In the genomic region with DNA sequence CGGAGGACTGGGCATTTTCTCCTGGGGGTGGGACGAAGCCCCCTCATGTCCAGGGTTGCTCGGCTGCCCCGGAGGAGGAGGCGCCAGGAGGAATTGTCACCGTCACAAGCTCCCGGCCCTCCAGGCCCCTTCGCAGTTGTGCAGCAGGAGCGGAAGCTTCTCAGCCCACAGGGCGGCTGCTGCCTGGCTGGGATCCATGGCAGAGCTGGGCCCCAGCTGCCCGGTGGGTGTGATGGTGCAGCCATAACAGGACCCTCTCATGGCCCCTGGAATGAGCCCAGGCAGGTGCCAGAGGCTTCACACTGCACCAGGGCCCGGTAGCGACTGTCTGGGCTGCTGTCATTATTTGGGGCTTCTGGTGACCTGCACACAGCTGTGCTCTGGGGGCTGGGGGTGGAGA, we compare ENCODE assay signal across 34 cellular contexts. TPM values are rescaled to one million over a fixed set of nuclear protein-coding genes. Genes with fewer than 3 reads are reported as not detected.
"Had no signal": no experiment of that assay in that cellular context is flagged by ENCODE, and none has a peak within 500 bp of the region (broad histone marks: within the 10 kb centered on the region; RNA-seq: fewer than 3 reads in every experiment).

No MANE protein-coding gene starts in this region.

- H3K4me3 ChIP-seq: ascending aorta, Peyer's patch had no signal

- H3K4me2 ChIP-seq: KMS-11 had no signal

- H3K27ac ChIP-seq: ascending aorta, KMS-11, Peyer's patch, WERI-Rb-1 had no signal

- H3K27me3 ChIP-seq: ascending aorta, Peyer's patch had no signal

- H3K36me3 ChIP-seq: ascending aorta, Peyer's patch, WERI-Rb-1 had no signal

- H3K4me1 ChIP-seq: ascending aorta, Peyer's patch had no signal

- DNase-seq: activated CD4-positive, alpha-beta memory T cell treated with anti-CD3 and anti-CD28 coated beads, Interleukin-2, amount 10 ng/mL, durations not matched to agents 7 days and 5 days; activated CD4-positive, alpha-beta T cell treated with anti-CD3 and anti-CD28 coated beads for 1 hour; activated CD4-positive, alpha-beta T cell treated with anti-CD3 and anti-CD28 coated beads for 48 hours; activated CD4-positive, CD25-positive, alpha-beta regulatory T cell; activated CD8-positive, alpha-beta memory T cell treated with anti-CD3 and anti-CD28 coated beads for 24 hours; activated CD8-positive, alpha-beta memory T cell treated with anti-CD3 and anti-CD28 coated beads, Interleukin-2, amount 10 ng/mL, durations not matched to agents 7 days and 5 days; activated CD8-positive, alpha-beta memory T cell treated with anti-CD3 and anti-CD28 coated beads, Interleukin-2, amount 50 U/mL, for 48 hours; activated effector memory CD4-positive, alpha-beta T cell treated with Interleukin-2 at 50 U/mL for 16 hours; activated naive CD4-positive, alpha-beta T cell treated with anti-CD3 and anti-CD28 coated beads, Interleukin-2, amount 10 ng/mL, durations not matched to agents 7 days and 5 days; activated naive CD8-positive, alpha-beta T cell treated with anti-CD3 and anti-CD28 coated beads for 36 hours; activated T-cell treated with anti-CD3 and anti-CD28 coated beads, Interleukin-2, amount 50 U/mL, for 48 hours; amniotic stem cell; MM.1S; MV-4-11; NCI-H1092; NCI-H1436 treated with DMSO at 0.1 percent for 48 hours; NCI-H1694 treated with DMSO at 0.1 percent for 48 hours; NCI-H2029; NCI-H345; NCI-H524 treated with DMSO at 0.1 percent for 48 hours; Peyer's patch; RPMI8226; SIG-M5; SW 1271; T1000; WERI-Rb-1 had no signal

- H3K9me3 ChIP-seq: ascending aorta, Peyer's patch had no signal

- ATAC-seq: activated CD8-positive, alpha-beta memory T cell treated with anti-CD3 and anti-CD28 coated beads, Interleukin-2, amount 10 ng/mL, durations not matched to agents 7 days and 5 days; SK-N-SH treated with all-trans-retinoic acid at 6 μM for 48 hours had no signal

- H3K4me3 Mint-ChIP-seq: activated CD4-positive, alpha-beta memory T cell treated with anti-CD3 and anti-CD28 coated beads, Interleukin-2, amount 10 ng/mL, durations not matched to agents 7 days and 5 days; activated CD8-positive, alpha-beta memory T cell treated with anti-CD3 and anti-CD28 coated beads, Interleukin-2, amount 10 ng/mL, durations not matched to agents 7 days and 5 days; activated naive CD4-positive, alpha-beta T cell treated with anti-CD3 and anti-CD28 coated beads, Interleukin-2, amount 10 ng/mL, durations not matched to agents 7 days and 5 days; activated naive CD8-positive, alpha-beta T cell treated with anti-CD3 and anti-CD28 coated beads for 36 hours had no signal

- H3K27ac Mint-ChIP-seq: activated CD4-positive, alpha-beta memory T cell treated with anti-CD3 and anti-CD28 coated beads, Interleukin-2, amount 10 ng/mL, durations not matched to agents 7 days and 5 days; activated CD8-positive, alpha-beta memory T cell treated with anti-CD3 and anti-CD28 coated beads, Interleukin-2, amount 10 ng/mL, durations not matched to agents 7 days and 5 days; activated naive CD4-positive, alpha-beta T cell treated with anti-CD3 and anti-CD28 coated beads, Interleukin-2, amount 10 ng/mL, durations not matched to agents 7 days and 5 days; activated naive CD8-positive, alpha-beta T cell treated with anti-CD3 and anti-CD28 coated beads for 36 hours had no signal

- H3K4me1 Mint-ChIP-seq: activated CD4-positive, alpha-beta memory T cell treated with anti-CD3 and anti-CD28 coated beads, Interleukin-2, amount 10 ng/mL, durations not matched to agents 7 days and 5 days; activated CD8-positive, alpha-beta memory T cell treated with anti-CD3 and anti-CD28 coated beads, Interleukin-2, amount 10 ng/mL, durations not matched to agents 7 days and 5 days; activated naive CD4-positive, alpha-beta T cell treated with anti-CD3 and anti-CD28 coated beads, Interleukin-2, amount 10 ng/mL, durations not matched to agents 7 days and 5 days; activated naive CD8-positive, alpha-beta T cell treated with anti-CD3 and anti-CD28 coated beads for 36 hours had no signal

- H3K9ac ChIP-seq: KMS-11 had no signal

RNA-seq across cellular contexts. Expression of a gene that starts 54.9 kb away (rescaled TPM):
- total RNA-seq: activated CD4-positive, alpha-beta memory T cell treated with anti-CD3 and anti-CD28 coated beads, Interleukin-2, amount 10 ng/mL, durations not matched to agents 7 days and 5 days; activated CD8-positive, alpha-beta memory T cell treated with anti-CD3 and anti-CD28 coated beads, Interleukin-2, amount 10 ng/mL, durations not matched to agents 7 days and 5 days; activated naive CD8-positive, alpha-beta T cell treated with anti-CD3 and anti-CD28 coated beads for 36 hours; ascending aorta; LHCN-M2; NCI-H460; SK-MEL-5; T-helper 1 cell treated with Interleukin-12 subunit alpha and Interleukin-12 subunit beta and Interleukin-4 antibody, amounts not matched to agents 30 ng/mL and 1 ng/mL, for 36 hours; T-helper 2 cell treated with Interferon-gamma antibody and Interleukin-4, amounts not matched to agents 100 ng/mL and 5 ng/mL, for 36 hours had no signal
